Comparison of ENCODE assay signal across 14 cellular contexts in the genomic region with DNA sequence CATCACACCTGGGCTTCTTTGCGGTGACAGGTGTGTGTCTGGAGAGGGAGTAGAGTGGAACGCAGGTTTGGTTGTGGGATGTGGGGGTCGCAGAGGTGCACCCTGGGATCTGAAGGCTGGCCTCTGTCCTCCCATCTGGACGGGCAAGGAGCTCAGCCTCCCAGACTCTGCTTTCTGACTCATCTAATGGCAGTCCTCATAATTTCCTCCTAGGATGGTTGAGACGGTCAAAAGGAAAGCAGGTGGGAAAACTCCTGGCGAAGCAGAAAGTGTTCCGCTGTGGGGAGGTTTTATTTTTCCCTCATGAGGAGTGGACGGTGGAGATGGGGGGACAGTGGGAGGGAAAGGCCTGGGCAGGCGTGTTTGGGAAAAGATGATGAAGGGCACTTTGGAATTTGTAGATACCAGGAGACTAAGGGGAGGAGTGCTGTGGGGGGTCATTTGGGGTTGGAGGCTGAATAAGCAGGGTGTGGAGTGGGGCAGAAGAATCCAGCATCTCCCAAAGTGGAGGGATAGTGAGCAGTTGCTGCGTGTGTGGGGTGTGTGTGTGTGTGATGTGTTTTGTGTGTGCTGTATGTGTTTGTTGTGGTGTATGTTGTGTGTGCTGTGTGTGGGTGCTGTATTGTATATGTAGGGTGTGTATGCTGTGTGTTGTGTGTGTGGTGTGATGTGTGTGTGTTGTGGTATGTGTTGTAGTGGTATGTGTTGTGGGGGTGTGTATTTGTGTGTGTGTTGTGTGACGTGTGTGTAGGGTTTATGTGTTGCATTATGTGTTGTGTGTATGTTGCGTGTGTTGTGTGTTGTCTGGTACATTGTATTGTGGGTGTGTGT.
DNase-seq lines count a peak whose midpoint lies in the region; ATAC-seq and TF ChIP-seq lines count a peak whose summit lies in the region.
"Had no signal": no experiment of that assay in that cellular context is flagged by ENCODE, and none has a peak within 500 bp of the region (broad histone marks: within the 10 kb centered on the region; RNA-seq: fewer than 3 reads in every experiment).

No MANE protein-coding gene starts in this region.

- H3K9me3 ChIP-seq in vagina (no peaks in the 10 kb centered on the region), MG63 (no peaks in the 10 kb centered on the region)
- H3K9me3 ChIP-seq: Peyer's patch had no signal

- no peak for TF ChIP-seq CTCF in vagina (IDR thresholded peaks at IDR 0.05)

- H3K27ac ChIP-seq in vagina = no peak overlapping the region
- H3K27ac ChIP-seq: KMS-11, Peyer's patch, WERI-Rb-1 had no signal

- TF ChIP-seq POLR2A in vagina (IDR thresholded peaks at IDR 0.05) = no peak

- H3K27me3 ChIP-seq in vagina = no peaks in the 10 kb centered on the region
- no peaks in the 10 kb centered on the region for H3K27me3 ChIP-seq in MG63
- H3K27me3 ChIP-seq: Peyer's patch had no signal

- H3K36me3 ChIP-seq in vagina = no peaks in the 10 kb centered on the region
- no peaks in the 10 kb centered on the region for H3K36me3 ChIP-seq in MG63
- H3K36me3 ChIP-seq: Peyer's patch, WERI-Rb-1 had no signal

- peaks cover 4% of the 10 kb centered on the region for H3K4me1 ChIP-seq in vagina

- ATAC-seq in GM19395 (IDR thresholded peaks at IDR 0.05; ENCODE audit: unreplicated experiment) = no peak

- intact Hi-C loops in vagina (cut with DNase I) = no loop called here

- H3K4me3 ChIP-seq in vagina = no peak overlapping the region
- no peak overlapping the region for H3K4me3 ChIP-seq in MG63
- H3K4me3 ChIP-seq: Peyer's patch had no signal

- DNase-seq in AG08395 (ENCODE audit: low spot score) = peak; percentile 57
- DNase-seq in GM04504 (ENCODE audit: low read depth) = peak; percentile 23
- peak; percentile 30 for DNase-seq in RKO (ENCODE audit: low spot score)
- DNase-seq in iris pigment epithelial cell (ENCODE audit: low read depth) = peak; percentile 6
- DNase-seq in vagina (ENCODE audit: extremely low spot score in 2 of 2) = no peak
- DNase-seq in MG63 = no peak
- DNase-seq in SHP77 (lab: John Stamatoyannopoulos, UW) = no peak
- DNase-seq: immature natural killer cell; naive B cell; stimulated activated CD8-positive, alpha-beta memory T cell treated with anti-CD3 and anti-CD28 coated beads, Interleukin-4, amount 100 ng/mL, for 48 hours; WERI-Rb-1 had no signal

Comparison
In these comparisons a context has a peak if more than half of its experiments do, and no peak if none do; other contexts are left out.
1. DNase-seq: peak in AG08395 (single experiment), GM04504 (single experiment), RKO (single experiment) and iris pigment epithelial cell (single experiment); none in vagina (0 of 2), MG63 (single experiment) and SHP77 (0 of 2).